12 cellular contexts compared by ENCODE assay signal in the genomic region with DNA sequence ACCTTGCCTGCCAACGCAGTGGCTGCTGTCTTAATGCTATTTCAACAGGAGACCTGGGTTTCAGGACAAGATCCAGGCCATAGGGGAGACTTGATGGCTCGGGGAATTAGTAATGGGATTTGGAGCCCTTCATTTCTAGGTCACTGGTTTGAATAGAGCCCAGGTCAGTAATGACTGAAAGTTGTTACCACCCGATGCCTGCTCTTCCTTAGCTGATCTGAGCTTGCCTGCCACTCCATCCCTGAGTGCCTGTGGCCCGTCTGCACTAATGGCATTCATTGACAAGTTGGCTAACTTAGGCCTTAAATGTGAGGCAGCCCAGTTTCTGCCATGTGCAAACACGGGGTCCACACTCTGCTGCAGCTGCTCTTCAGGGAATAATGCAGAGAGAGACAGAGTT.
DNase-seq lines count a peak whose midpoint lies in the region; ATAC-seq and TF ChIP-seq lines count a peak whose summit lies in the region.
"Had no signal": no experiment of that assay in that cellular context is flagged by ENCODE, and none has a peak within 500 bp of the region (broad histone marks: within the 10 kb centered on the region; RNA-seq: fewer than 3 reads in every experiment).

No MANE protein-coding gene starts in this region.

- H3K9me2 ChIP-seq in HCT116 (ENCODE audit: insufficient read depth), result no peaks in the 10 kb centered on the region
- H3K9me2 ChIP-seq in hepatocyte (replicated peaks; ENCODE audit: insufficient read depth), result no peaks in the 10 kb centered on the region

- WGBS in hepatocyte (ENCODE audit: low lambda C conversion rate, missing lambda C conversion rate), result 75% methylated on average over 5 of the region's 5 CpGs
- WGBS in spleen, 5 donors, result 74 to 92% (median 86%) methylated on average over 5 of the region's 5 CpGs
- WGBS in adrenal gland, 4 donors, result 75 to 84% (median 81%) methylated on average over 4 to 5 of the region's 5 CpGs

- H3K9me3 Mint-ChIP-seq in activated B cell treated with CpG ODN at 0.5 μM for 24 hours, result no peaks in the 10 kb centered on the region

- no peak for DNase-seq in HCT116 (ENCODE audit: low read depth, low spot score)
- no peak for DNase-seq in activated B cell treated with CpG ODN at 0.5 μM for 24 hours
- DNase-seq in hepatocyte (ENCODE audit: low spot score), result no peak
- DNase-seq in spleen, result no peak
- DNase-seq in adrenal gland, result no peak
- DNase-seq in epidermal melanocyte (ENCODE audit: insufficient read length, low spot score), result no peak
- DNase-seq: activated CD4-positive, CD25-positive, alpha-beta regulatory T cell; activated effector memory CD4-positive, alpha-beta T cell treated with Interleukin-2 at 50 U/mL for 16 hours; left cardiac atrium had no signal

- H3K79me2 ChIP-seq in HCT116 (ENCODE audit: insufficient read depth, low read length), result no peaks in the 10 kb centered on the region
- no peaks in the 10 kb centered on the region for H3K79me2 ChIP-seq in hepatocyte

- H3K36me3 ChIP-seq in HCT116 (ENCODE audit: control insufficient read depth in 1 of 2, insufficient read depth in 2 of 2, low read length in 2 of 2), result no peaks in the 10 kb centered on the region
- no peaks in the 10 kb centered on the region for H3K36me3 ChIP-seq in hepatocyte (replicated peaks; ENCODE audit: insufficient read depth, low read depth)
- no peaks in the 10 kb centered on the region for H3K36me3 ChIP-seq in spleen
- no peaks in the 10 kb centered on the region for H3K36me3 ChIP-seq in adrenal gland (replicated peaks in 1 of 2)

- H3K9me3 ChIP-seq in HCT116 (ENCODE audit: control insufficient read depth in 1 of 2, insufficient read depth in 1 of 2, low read depth in 1 of 2, low read length in 2 of 2) (no peaks in the 10 kb centered on the region), hepatocyte (ENCODE audit: low read depth) (no peaks in the 10 kb centered on the region), spleen (no peaks in the 10 kb centered on the region), adrenal gland (replicated peaks in 1 of 3) (no peaks in the 10 kb centered on the region)

- BruUV-seq in HCT116 (replicated peaks; lab: Mats Ljungman, UMichigan), result no TSS peak

- TF ChIP-seq CTCF in HCT116 (IDR thresholded peaks at IDR 0.05 in 2 of 3, conservative IDR thresholded peaks at IDR 0.05 in 1 of 3; ENCODE audit: borderline replicate concordance in 1 of 3, insufficient read depth in 1 of 3, low read depth in 2 of 3, low read length in 2 of 3) (no peak), activated B cell treated with CpG ODN at 0.5 μM for 24 hours (IDR thresholded peaks at IDR 0.05) (no peak), hepatocyte (IDR thresholded peaks at IDR 0.05; ENCODE audit: poor library complexity) (no peak), spleen (IDR thresholded peaks at IDR 0.05 in 8 of 11, conservative IDR thresholded peaks at IDR 0.05 in 3 of 11) (no peak), adrenal gland (IDR thresholded peaks at IDR 0.05) (no peak)

- POLR2A ChIA-PET in HCT116 (lab: Charles Lee) (no interaction called here), activated B cell treated with CpG ODN at 0.5 μM for 24 hours (lab: Charles Lee) (interaction anchor here (0.9 to 3.5 kb wide), 5 partner anchors 61 to 1282 kb away, joined by 3 to 35 read pairs (median 4); a partner anchor contains a TSS)

- H3K4me3 ChIP-seq in HCT116 (replicated peaks in 1 of 2; ENCODE audit: low read depth in 1 of 2, low read length in 2 of 2) (no peak overlapping the region), hepatocyte (no peak overlapping the region), spleen (no peak overlapping the region), adrenal gland (no peak overlapping the region)

- H3K9ac ChIP-seq in HCT116 (ENCODE audit: low read length), result no peak overlapping the region

- H3K27me3 Mint-ChIP-seq in activated B cell treated with CpG ODN at 0.5 μM for 24 hours, result no peaks in the 10 kb centered on the region

- intact Hi-C loops in HCT116 (cut with micrococcal nuclease) (loop anchor here (2.0 to 5.0 kb wide), 2 partner anchors 1590 to 1911 kb away; no protein-coding TSS in a partner anchor), activated B cell treated with CpG ODN at 0.5 μM for 24 hours (cut with micrococcal nuclease) (loop anchor here (2.0 to 10.0 kb wide), 10 partner anchors 268 to 1816 kb away; no protein-coding TSS in a partner anchor), spleen (cut with DNase I; ENCODE audit: low total_unique reads) (loop anchor here (10.0 kb wide), 1 partner anchor 1228 kb away; a partner anchor contains a TSS), adrenal gland (cut with DNase I) (no loop called here)

- H3K4me3 Mint-ChIP-seq in activated B cell treated with CpG ODN at 0.5 μM for 24 hours, result no peak overlapping the region

- no peak for TF ChIP-seq RAD21 in HCT116 (IDR thresholded peaks at IDR 0.05; ENCODE audit: low read depth)

- H3K4me1 Mint-ChIP-seq in activated B cell treated with CpG ODN at 0.5 μM for 24 hours, result peaks cover 55% of the 10 kb centered on the region

- H3K27ac ChIP-seq in HCT116 (ENCODE audit: low read depth, low read length) (no peak overlapping the region), hepatocyte (peak overlapping the region; percentile 12), spleen (peak overlapping the region in 5 of 8 donors; percentile 3 to 76 (median 74)), adrenal gland (no peak overlapping the region)
- H3K27ac ChIP-seq: C4-2B had no signal

- H3K4me2 ChIP-seq in HCT116 (ENCODE audit: low read length) (no peak overlapping the region), hepatocyte (peak overlapping the region; percentile 12)

- peak overlapping the region; percentile 77 for H3K27ac Mint-ChIP-seq in activated B cell treated with CpG ODN at 0.5 μM for 24 hours

- RAD21 ChIA-PET in HCT116 (lab: Charles Lee; ENCODE audit: low non-redundant PET in 1 of 2, low total read pairs in 2 of 2, uncharacterized antibody in 2 of 2, unreplicated experiment in 2 of 2), result interaction anchor here in 1 of 2 experiments (0.5 kb wide), 1 partner anchor 463 kb away, joined by 4 read pairs; no protein-coding TSS in a partner anchor

- H4K20me1 ChIP-seq in HCT116 (ENCODE audit: insufficient read depth) (no peaks in the 10 kb centered on the region), hepatocyte (ENCODE audit: insufficient read depth, poor library complexity, severe bottlenecking) (no peaks in the 10 kb centered on the region)

- H2AFZ ChIP-seq in HCT116 (ENCODE audit: low read depth, low read length, poor library complexity, severe bottlenecking) (peak overlapping the region; percentile 96), hepatocyte (no peak overlapping the region)

- ATAC-seq in HCT116 (no peak), activated B cell treated with CpG ODN at 0.5 μM for 24 hours (ENCODE audit: low read depth) (no peak), GM19452 (IDR thresholded peaks at IDR 0.05; ENCODE audit: unreplicated experiment) (no peak), HG02870 (IDR thresholded peaks at IDR 0.05; ENCODE audit: unreplicated experiment) (no peak)

- no peak for TF ChIP-seq POLR2A in HCT116 (IDR thresholded peaks at IDR 0.05; ENCODE audit: borderline replicate concordance, extremely low read depth, insufficient read depth, insufficient read length)
- TF ChIP-seq POLR2A in spleen (IDR thresholded peaks at IDR 0.05), result no peak
- no peak for TF ChIP-seq POLR2A in adrenal gland (IDR thresholded peaks at IDR 0.05)

- H3K36me3 Mint-ChIP-seq in activated B cell treated with CpG ODN at 0.5 μM for 24 hours (ENCODE audit: low read depth), result no peaks in the 10 kb centered on the region

- H3K4me1 ChIP-seq in HCT116 (ENCODE audit: control insufficient read depth in 1 of 2, insufficient read depth in 2 of 2, low read length in 2 of 2) (peaks cover 3 to 5% of the 10 kb centered on the region in 2 experiments; a peak in 3 of 4 replicates), hepatocyte (ENCODE audit: insufficient read depth) (peaks cover 36% of the 10 kb centered on the region), spleen (peaks cover 10 to 51% (median 41%) of the 10 kb centered on the region in 6 donors), adrenal gland (replicated peaks in 1 of 2) (peaks cover 8 to 21% of the 10 kb centered on the region in 2 donors)

- no peaks in the 10 kb centered on the region for H3K27me3 ChIP-seq in HCT116 (ENCODE audit: insufficient read depth, low read length)
- no peaks in the 10 kb centered on the region for H3K27me3 ChIP-seq in hepatocyte
- no peaks in the 10 kb centered on the region for H3K27me3 ChIP-seq in spleen (replicated peaks in 1 of 7)
- H3K27me3 ChIP-seq in adrenal gland, result no peaks in the 10 kb centered on the region

- CTCF ChIA-PET in HCT116 (lab: Charles Lee), result interaction anchor here (1.0 to 1.6 kb wide), 7 partner anchors 8 to 560 kb away, joined by 3 to 6 read pairs (median 4); no protein-coding TSS in a partner anchor
- CTCF ChIA-PET in activated B cell treated with CpG ODN at 0.5 μM for 24 hours (lab: Charles Lee), result interaction anchor here (0.6 to 2.1 kb wide), 27 partner anchors 8 to 1992 kb away, joined by 3 to 12 read pairs (median 4); a partner anchor contains a TSS

TF ChIP-seq in HCT116, 20 proteins besides CTCF, POLR2A, EP300 and RAD21 (continues in another document):
- TF ChIP-seq, protein P1, sequence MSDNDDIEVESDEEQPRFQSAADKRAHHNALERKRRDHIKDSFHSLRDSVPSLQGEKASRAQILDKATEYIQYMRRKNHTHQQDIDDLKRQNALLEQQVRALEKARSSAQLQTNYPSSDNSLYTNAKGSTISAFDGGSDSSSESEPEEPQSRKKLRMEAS (IDR thresholded peaks at IDR 0.05), result no peak
- TF ChIP-seq CBX3 (IDR thresholded peaks at IDR 0.05; ENCODE audit: low read depth) (no peak), POLR2AphosphoS5 (IDR thresholded peaks at IDR 0.05; ENCODE audit: low read depth, low read length) (no peak), CEBPB (IDR thresholded peaks at IDR 0.05; ENCODE audit: low read depth) (no peak), ZNF274 (IDR thresholded peaks at IDR 0.05; ENCODE audit: low read depth, low read length) (no peak), SP1 (IDR thresholded peaks at IDR 0.05; ENCODE audit: low read depth) (no peak), EGR1 (IDR thresholded peaks at IDR 0.05; ENCODE audit: low read depth) (no peak), TCF7L2 (IDR thresholded peaks at IDR 0.05; ENCODE audit: borderline replicate concordance, extremely low read depth, insufficient read depth, insufficient read length) (no peak)

Comparison
In these comparisons a context has a peak if more than half of its experiments do, and no peak if none do; other contexts are left out.
1. H3K27ac ChIP-seq: peak in hepatocyte (single experiment) and spleen (5 of 8); none in HCT116 (single experiment) and adrenal gland (0 of 5).
2. intact Hi-C loops: an anchor here in HCT116 (2.0 to 5.0 kb wide), activated B cell treated with CpG ODN at 0.5 μM for 24 hours (2.0 to 10.0 kb wide) and spleen (10.0 kb wide); none called in adrenal gland.